In the genomic region with DNA sequence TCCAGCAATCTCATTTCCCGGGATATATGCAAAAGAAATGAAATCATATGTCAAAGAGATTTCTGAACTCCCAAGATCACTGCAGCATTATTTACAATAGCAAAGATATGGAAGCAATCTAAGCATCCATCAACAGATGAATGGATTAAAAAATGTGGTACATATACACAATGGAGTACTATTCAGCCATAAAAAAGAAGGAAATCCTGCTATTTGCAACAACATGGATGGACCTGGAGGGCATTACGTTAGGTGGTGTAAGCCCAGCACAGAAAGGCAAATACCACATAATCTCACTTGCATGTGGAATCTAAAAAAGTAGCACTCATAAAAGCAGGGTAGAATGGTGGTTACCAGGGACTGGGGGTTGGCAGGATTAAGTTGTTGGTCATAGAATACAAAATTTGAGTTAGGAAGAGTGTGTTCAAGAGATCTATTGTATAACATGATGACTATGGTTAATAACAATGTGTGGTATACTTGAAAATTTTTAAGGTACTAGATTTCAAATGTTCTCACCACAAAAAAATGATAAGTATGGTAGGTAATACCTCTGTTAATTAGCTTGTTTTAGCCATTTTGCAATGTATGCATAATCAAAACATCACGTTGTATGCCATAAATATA, we compare ENCODE assay signal across 1 cellular context.
TF ChIP-seq lines count a peak whose summit lies in the region.

No MANE protein-coding gene starts in this region.

TF ChIP-seq in SK-N-SH, 30 proteins besides CTCF, POLR2A, EP300 and RAD21 (continued from another document):
- TF ChIP-seq FOXJ3 (CRISPR knock-in tag; IDR thresholded peaks at IDR 0.05) (no peak), GATA2 (CRISPR knock-in tag; IDR thresholded peaks at IDR 0.05) (no peak), RCOR1 (IDR thresholded peaks at IDR 0.05; ENCODE audit: low read length) (no peak), CHD2 (IDR thresholded peaks at IDR 0.05; ENCODE audit: low read length, partially characterized antibody) (no peak)
- TF ChIP-seq, protein P1, sequence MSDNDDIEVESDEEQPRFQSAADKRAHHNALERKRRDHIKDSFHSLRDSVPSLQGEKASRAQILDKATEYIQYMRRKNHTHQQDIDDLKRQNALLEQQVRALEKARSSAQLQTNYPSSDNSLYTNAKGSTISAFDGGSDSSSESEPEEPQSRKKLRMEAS (IDR thresholded peaks at IDR 0.05; ENCODE audit: low read depth) = no peak
- TF ChIP-seq, protein P2, sequence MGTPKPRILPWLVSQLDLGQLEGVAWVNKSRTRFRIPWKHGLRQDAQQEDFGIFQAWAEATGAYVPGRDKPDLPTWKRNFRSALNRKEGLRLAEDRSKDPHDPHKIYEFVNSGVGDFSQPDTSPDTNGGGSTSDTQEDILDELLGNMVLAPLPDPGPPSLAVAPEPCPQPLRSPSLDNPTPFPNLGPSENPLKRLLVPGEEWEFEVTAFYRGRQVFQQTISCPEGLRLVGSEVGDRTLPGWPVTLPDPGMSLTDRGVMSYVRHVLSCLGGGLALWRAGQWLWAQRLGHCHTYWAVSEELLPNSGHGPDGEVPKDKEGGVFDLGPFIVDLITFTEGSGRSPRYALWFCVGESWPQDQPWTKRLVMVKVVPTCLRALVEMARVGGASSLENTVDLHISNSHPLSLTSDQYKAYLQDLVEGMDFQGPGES (IDR thresholded peaks at IDR 0.05; ENCODE audit: low read depth, low read length) = no peak
- TF ChIP-seq, protein P3, sequence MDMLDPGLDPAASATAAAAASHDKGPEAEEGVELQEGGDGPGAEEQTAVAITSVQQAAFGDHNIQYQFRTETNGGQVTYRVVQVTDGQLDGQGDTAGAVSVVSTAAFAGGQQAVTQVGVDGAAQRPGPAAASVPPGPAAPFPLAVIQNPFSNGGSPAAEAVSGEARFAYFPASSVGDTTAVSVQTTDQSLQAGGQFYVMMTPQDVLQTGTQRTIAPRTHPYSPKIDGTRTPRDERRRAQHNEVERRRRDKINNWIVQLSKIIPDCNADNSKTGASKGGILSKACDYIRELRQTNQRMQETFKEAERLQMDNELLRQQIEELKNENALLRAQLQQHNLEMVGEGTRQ (IDR thresholded peaks at IDR 0.05; ENCODE audit: borderline replicate concordance, low read depth, low read length) = no peak
